In genomic region chr12:55707841-55708694, GRCh38 we compare ENCODE assay signal across 9 cellular contexts. TPM values are rescaled to one million over a fixed set of nuclear protein-coding genes. Genes with fewer than 3 reads are reported as not detected.
DNase-seq lines count a peak whose midpoint lies in the region; ATAC-seq and TF ChIP-seq lines count a peak whose summit lies in the region.
"Had no signal": no experiment of that assay in that cellular context is flagged by ENCODE, and none has a peak within 500 bp of the region (broad histone marks: within the 10 kb centered on the region; RNA-seq: fewer than 3 reads in every experiment).

Gene ITGA7 (minus strand): TSS chr12:55707904. CDS start chr12:55707682, 222 bp downstream.

- peak within 1 kb of the TSS; percentile 96 for H2AFZ ChIP-seq in Loucy (ENCODE audit: low read length)

- no peaks in the 10 kb centered on the region for H3K9me2 ChIP-seq in Loucy (replicated peaks; ENCODE audit: low read depth, low read length)

- H3K9me3 ChIP-seq in Loucy (ENCODE audit: insufficient read depth, low read depth, low read length) = no peaks in the 10 kb centered on the region
- H3K9me3 ChIP-seq in WERI-Rb-1 (ENCODE audit: severe bottlenecking) = no peaks in the 10 kb centered on the region

- H4K20me1 ChIP-seq in Loucy (ENCODE audit: insufficient read depth, low read length, poor library complexity, severe bottlenecking) = no peaks in the 10 kb centered on the region

- H3K4me2 ChIP-seq in Loucy (ENCODE audit: low read depth, low read length, poor library complexity, severe bottlenecking) = peak within 1 kb of the TSS; percentile 93

- peaks cover 14% of the 10 kb centered on the region for H3K4me1 ChIP-seq in Loucy (ENCODE audit: insufficient read depth, low read length, poor library complexity, severe bottlenecking)

- peaks cover 11 to 31% (median 15%) of the 10 kb centered on the region in 3 donors for H3K27me3 Mint-ChIP-seq in immature natural killer cell (ENCODE audit: low read depth in 3 of 3)

- peaks cover 19 to 25% of the 10 kb centered on the region in 2 donors for H3K4me1 Mint-ChIP-seq in immature natural killer cell

- H3K79me2 ChIP-seq in Loucy (ENCODE audit: insufficient read depth, low read length) = no peaks in the 10 kb centered on the region

- ATAC-seq in GM18907 (IDR thresholded peaks at IDR 0.05; ENCODE audit: unreplicated experiment) (peak; percentile 69), HG02973 (IDR thresholded peaks at IDR 0.05; ENCODE audit: unreplicated experiment) (no peak), GM18519 (IDR thresholded peaks at IDR 0.05; ENCODE audit: low FRiP score, unreplicated experiment) (no peak)

- H3K4me3 ChIP-seq in Loucy (ENCODE audit: low read length, poor library complexity, severe bottlenecking) = peak within 1 kb of the TSS; percentile 75
- peak within 1 kb of the TSS; percentile 72 for H3K4me3 ChIP-seq in WERI-Rb-1 (ENCODE audit: low read depth, low read length)

- H3K27ac ChIP-seq in WERI-Rb-1 = peak within 1 kb of the TSS; percentile 47; the same call in 1 of the 2 replicates
- H3K27ac ChIP-seq: epithelial cell of prostate had no signal

- in situ Hi-C loops in T47D (cut with HindIII; ENCODE audit: low pct_unique_long_range_greater_than_20kb, low sequenced_read_pairs) = no loop called here

- peak within 1 kb of the TSS; percentile 80 to 86 (median 84) for H3K4me3 Mint-ChIP-seq in immature natural killer cell

- no peaks in the 10 kb centered on the region for H3F3A ChIP-seq in Loucy (ENCODE audit: low read depth)

- H3K36me3 ChIP-seq in Loucy (ENCODE audit: insufficient read depth, low read length) (no peaks in the 10 kb centered on the region), WERI-Rb-1 (no peaks in the 10 kb centered on the region)

- H3K9ac ChIP-seq in Loucy (ENCODE audit: low read depth, low read length, poor library complexity, severe bottlenecking) = peak within 1 kb of the TSS; percentile 49

- H3K27me3 ChIP-seq in Loucy (ENCODE audit: insufficient read depth, low read length, poor library complexity, severe bottlenecking) (no peaks in the 10 kb centered on the region), WERI-Rb-1 (ENCODE audit: insufficient read depth, low read depth, severe bottlenecking) (no peaks in the 10 kb centered on the region)

- no peaks in the 10 kb centered on the region for H3K36me3 Mint-ChIP-seq in immature natural killer cell

- H3K27ac Mint-ChIP-seq in immature natural killer cell = peak within 1 kb of the TSS in 2 of 6 donors; percentile 6 to 15

- DNase-seq in WERI-Rb-1 (peak; percentile 89), T47D (ENCODE audit: low read depth in 1 of 2, low spot score in 1 of 2) (peak; percentile 41 to 85), immature natural killer cell (peak; percentile 21 to 34 (median 33))
- DNase-seq in stimulated activated CD4-positive, alpha-beta T cell treated with anti-CD3 and anti-CD28 coated beads, Interleukin-12 subunit alpha, Interleukin-12 subunit beta, amount 100 ng/mL, for 24 hours (ENCODE audit: low read depth in 2 of 2) = peak; percentile 37 to 70

- TF ChIP-seq CTCF in Loucy (conservative IDR thresholded peaks at IDR 0.05; ENCODE audit: low read length) (no peak), WERI-Rb-1 (IDR thresholded peaks at IDR 0.05; ENCODE audit: low read depth, low read length) (no peak)

- no peaks in the 10 kb centered on the region for H3K9me3 Mint-ChIP-seq in immature natural killer cell

RNA-seq across cellular contexts. Expression of gene ITGA7, which starts in this region (rescaled TPM):
- polyA plus RNA-seq in immature natural killer cell = under 1 TPM in 1 of 3 donors, not detected in 2; 0.31 TPM

Comparison
In these comparisons a context has a peak if more than half of its experiments do, and no peak if none do; other contexts are left out.
1. Peak in DNase-seq in immature natural killer cell; RNA of the gene not detected or under 1 TPM.
2. DNase-seq: peak in every context shown above with its lines; median percentile 89 in WERI-Rb-1; 63 in T47D; 54 in stimulated activated CD4-positive, alpha-beta T cell treated with anti-CD3 and anti-CD28 coated beads, Interleukin-12 subunit alpha, Interleukin-12 subunit beta, amount 100 ng/mL, for 24 hours; 33 in immature natural killer cell.